Comparison of ENCODE assay signal across 1 cellular context in the genomic region with DNA sequence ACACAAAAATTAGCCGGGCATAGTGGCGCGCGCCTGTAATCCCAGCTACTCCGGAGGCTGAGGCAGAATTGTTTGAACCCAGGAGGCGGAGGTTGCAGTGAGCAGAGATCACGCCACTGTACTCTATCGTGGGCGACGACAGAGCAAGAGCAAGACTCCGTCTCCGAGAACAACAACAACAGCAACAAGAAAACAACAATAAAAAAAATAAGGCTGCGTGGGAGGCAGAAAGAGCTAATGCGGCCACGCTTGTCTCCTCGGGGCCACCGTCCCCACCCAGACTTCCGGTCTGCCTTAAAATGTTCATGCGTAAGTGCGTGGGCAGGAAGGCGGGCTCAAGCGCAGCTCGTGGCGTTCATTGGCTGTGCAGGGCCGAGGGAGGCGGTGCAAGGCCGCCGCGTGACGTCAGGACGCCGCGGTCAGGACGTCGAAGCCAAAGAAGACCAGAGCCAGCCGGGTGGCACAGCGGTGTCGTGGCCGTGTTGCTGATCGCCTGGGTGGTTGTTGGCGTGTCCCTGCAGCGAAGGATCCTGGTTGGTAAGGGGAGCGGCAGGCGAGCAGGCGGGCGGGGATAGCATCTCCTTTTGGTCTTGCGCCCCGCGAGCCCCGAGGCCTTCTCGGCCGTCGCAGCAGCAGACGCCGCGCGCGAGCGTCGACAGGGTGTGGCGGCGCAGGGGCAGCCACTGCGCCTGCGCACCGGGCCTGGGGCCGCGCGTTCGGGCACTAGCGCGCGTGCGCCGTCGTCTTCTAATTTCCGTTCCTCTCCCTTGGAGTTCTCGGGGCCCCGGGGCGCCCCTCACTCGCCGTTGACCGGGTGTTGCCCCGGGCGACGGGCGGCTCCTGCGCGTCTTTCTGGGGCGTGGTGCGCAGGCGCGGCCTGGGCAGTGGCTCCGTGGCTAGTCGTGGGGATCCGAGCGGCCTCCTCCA.
A peak's percentile ranks its signal among the peaks of the same experiment; 100 is the strongest.
TF ChIP-seq lines count a peak whose summit lies in the region.

A gene (plus strand): TSS at position 426 of the 927 bp plus-strand sequence. CDS start 2,146 bp downstream, outside the sequence.

TF ChIP-seq in HepG2, 621 proteins besides CTCF, POLR2A, EP300 and RAD21 (continued from another document and continues in another):
- TF ChIP-seq, protein P1, sequence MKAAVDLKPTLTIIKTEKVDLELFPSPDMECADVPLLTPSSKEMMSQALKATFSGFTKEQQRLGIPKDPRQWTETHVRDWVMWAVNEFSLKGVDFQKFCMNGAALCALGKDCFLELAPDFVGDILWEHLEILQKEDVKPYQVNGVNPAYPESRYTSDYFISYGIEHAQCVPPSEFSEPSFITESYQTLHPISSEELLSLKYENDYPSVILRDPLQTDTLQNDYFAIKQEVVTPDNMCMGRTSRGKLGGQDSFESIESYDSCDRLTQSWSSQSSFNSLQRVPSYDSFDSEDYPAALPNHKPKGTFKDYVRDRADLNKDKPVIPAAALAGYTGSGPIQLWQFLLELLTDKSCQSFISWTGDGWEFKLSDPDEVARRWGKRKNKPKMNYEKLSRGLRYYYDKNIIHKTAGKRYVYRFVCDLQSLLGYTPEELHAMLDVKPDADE (CRISPR knock-in tag; IDR thresholded peaks at IDR 0.05), result peak; percentile 64; the same call in 1 of the 2 replicates
- TF ChIP-seq FOXC1 (CRISPR knock-in tag; IDR thresholded peaks at IDR 0.05; ENCODE audit: borderline replicate concordance) (peak; percentile 84), YY1 (IDR thresholded peaks at IDR 0.05; ENCODE audit: insufficient read depth, insufficient replicate concordance, low read depth, low read length) (peak; percentile 39), MYC (CRISPR knock-in tag; IDR thresholded peaks at IDR 0.05; ENCODE audit: borderline replicate concordance) (peak; percentile 83), BRD4 (CRISPR knock-in tag; IDR thresholded peaks at IDR 0.05) (peak; percentile 26; the same call in 1 of the 2 replicates), SALL2 (CRISPR knock-in tag; IDR thresholded peaks at IDR 0.05) (peak; percentile 65), ZNF788 (CRISPR knock-in tag; IDR thresholded peaks at IDR 0.05; ENCODE audit: borderline replicate concordance) (peak; percentile 80; the same call in 1 of the 2 replicates), PHF21A (CRISPR knock-in tag; IDR thresholded peaks at IDR 0.05) (peak; percentile 20; the same call in 1 of the 2 replicates), ISL2 (CRISPR knock-in tag; IDR thresholded peaks at IDR 0.05) (peak; percentile 23), ASH2L (IDR thresholded peaks at IDR 0.05; ENCODE audit: insufficient read length, low read depth, low read length) (peak; percentile 64), ELF1 (CRISPR knock-in tag; IDR thresholded peaks at IDR 0.05) (peak; percentile 95), PAWR (CRISPR knock-in tag; IDR thresholded peaks at IDR 0.05; ENCODE audit: borderline replicate concordance) (peak; percentile 80; the same call in 1 of the 2 replicates), SMYD3 (CRISPR knock-in tag; IDR thresholded peaks at IDR 0.05) (no peak), TBP (CRISPR knock-in tag; IDR thresholded peaks at IDR 0.05) (no peak), ZNF12 (CRISPR knock-in tag; IDR thresholded peaks at IDR 0.05) (no peak; the same call in 1 of the 2 replicates), MAZ (IDR thresholded peaks at IDR 0.05; ENCODE audit: borderline replicate concordance, low read depth, low read length) (no peak), MAZ (CRISPR knock-in tag; IDR thresholded peaks at IDR 0.05; ENCODE audit: low read depth) (peak; percentile 88), ARNTL (CRISPR knock-in tag; IDR thresholded peaks at IDR 0.05) (peak; percentile 8; the same call in 1 of the 2 replicates), ZNF724P (CRISPR knock-in tag; IDR thresholded peaks at IDR 0.05; ENCODE audit: borderline replicate concordance) (peak; percentile 74; the same call in 1 of the 2 replicates), MZF1 (CRISPR knock-in tag; IDR thresholded peaks at IDR 0.05; ENCODE audit: borderline replicate concordance) (peak; percentile 26; the same call in 1 of the 2 replicates), MED8 (CRISPR knock-in tag; IDR thresholded peaks at IDR 0.05; ENCODE audit: insufficient replicate concordance) (peak; percentile 67), BHLHE40 (IDR thresholded peaks at IDR 0.05; ENCODE audit: low read length) (no peak; the same call in 1 of the 2 replicates), ZNF292 (CRISPR knock-in tag; IDR thresholded peaks at IDR 0.05; ENCODE audit: borderline replicate concordance, low read depth) (no peak), HNRNPUL1 (IDR thresholded peaks at IDR 0.05; ENCODE audit: low read depth, low read length) (no peak), MXD4 (CRISPR knock-in tag; IDR thresholded peaks at IDR 0.05) (peak; percentile 93), TAF1 (CRISPR knock-in tag; IDR thresholded peaks at IDR 0.05) (peak; percentile 90), ZNF556 (CRISPR knock-in tag; IDR thresholded peaks at IDR 0.05; ENCODE audit: borderline replicate concordance) (peak; percentile 79; the same call in 1 of the 2 replicates), ZFYVE20 (CRISPR knock-in tag; IDR thresholded peaks at IDR 0.05; ENCODE audit: borderline replicate concordance, low read depth) (peak; percentile 91; the same call in 1 of the 2 replicates), RAD51 (IDR thresholded peaks at IDR 0.05; ENCODE audit: borderline replicate concordance) (no peak), TBX3 (IDR thresholded peaks at IDR 0.05; ENCODE audit: borderline replicate concordance) (no peak; the same call in 1 of the 2 replicates), ZNF235 (CRISPR knock-in tag; IDR thresholded peaks at IDR 0.05; ENCODE audit: borderline replicate concordance) (no peak), ZNF138 (CRISPR knock-in tag; IDR thresholded peaks at IDR 0.05; ENCODE audit: low read depth) (peak; percentile 89)
- TF ChIP-seq, protein P2, sequence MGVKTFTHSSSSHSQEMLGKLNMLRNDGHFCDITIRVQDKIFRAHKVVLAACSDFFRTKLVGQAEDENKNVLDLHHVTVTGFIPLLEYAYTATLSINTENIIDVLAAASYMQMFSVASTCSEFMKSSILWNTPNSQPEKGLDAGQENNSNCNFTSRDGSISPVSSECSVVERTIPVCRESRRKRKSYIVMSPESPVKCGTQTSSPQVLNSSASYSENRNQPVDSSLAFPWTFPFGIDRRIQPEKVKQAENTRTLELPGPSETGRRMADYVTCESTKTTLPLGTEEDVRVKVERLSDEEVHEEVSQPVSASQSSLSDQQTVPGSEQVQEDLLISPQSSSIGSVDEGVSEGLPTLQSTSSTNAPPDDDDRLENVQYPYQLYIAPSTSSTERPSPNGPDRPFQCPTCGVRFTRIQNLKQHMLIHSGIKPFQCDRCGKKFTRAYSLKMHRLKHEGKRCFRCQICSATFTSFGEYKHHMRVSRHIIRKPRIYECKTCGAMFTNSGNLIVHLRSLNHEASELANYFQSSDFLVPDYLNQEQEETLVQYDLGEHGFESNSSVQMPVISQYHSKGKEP (CRISPR knock-in tag; IDR thresholded peaks at IDR 0.05), result peak; percentile 35; the same call in 1 of the 2 replicates
- TF ChIP-seq, protein P3, sequence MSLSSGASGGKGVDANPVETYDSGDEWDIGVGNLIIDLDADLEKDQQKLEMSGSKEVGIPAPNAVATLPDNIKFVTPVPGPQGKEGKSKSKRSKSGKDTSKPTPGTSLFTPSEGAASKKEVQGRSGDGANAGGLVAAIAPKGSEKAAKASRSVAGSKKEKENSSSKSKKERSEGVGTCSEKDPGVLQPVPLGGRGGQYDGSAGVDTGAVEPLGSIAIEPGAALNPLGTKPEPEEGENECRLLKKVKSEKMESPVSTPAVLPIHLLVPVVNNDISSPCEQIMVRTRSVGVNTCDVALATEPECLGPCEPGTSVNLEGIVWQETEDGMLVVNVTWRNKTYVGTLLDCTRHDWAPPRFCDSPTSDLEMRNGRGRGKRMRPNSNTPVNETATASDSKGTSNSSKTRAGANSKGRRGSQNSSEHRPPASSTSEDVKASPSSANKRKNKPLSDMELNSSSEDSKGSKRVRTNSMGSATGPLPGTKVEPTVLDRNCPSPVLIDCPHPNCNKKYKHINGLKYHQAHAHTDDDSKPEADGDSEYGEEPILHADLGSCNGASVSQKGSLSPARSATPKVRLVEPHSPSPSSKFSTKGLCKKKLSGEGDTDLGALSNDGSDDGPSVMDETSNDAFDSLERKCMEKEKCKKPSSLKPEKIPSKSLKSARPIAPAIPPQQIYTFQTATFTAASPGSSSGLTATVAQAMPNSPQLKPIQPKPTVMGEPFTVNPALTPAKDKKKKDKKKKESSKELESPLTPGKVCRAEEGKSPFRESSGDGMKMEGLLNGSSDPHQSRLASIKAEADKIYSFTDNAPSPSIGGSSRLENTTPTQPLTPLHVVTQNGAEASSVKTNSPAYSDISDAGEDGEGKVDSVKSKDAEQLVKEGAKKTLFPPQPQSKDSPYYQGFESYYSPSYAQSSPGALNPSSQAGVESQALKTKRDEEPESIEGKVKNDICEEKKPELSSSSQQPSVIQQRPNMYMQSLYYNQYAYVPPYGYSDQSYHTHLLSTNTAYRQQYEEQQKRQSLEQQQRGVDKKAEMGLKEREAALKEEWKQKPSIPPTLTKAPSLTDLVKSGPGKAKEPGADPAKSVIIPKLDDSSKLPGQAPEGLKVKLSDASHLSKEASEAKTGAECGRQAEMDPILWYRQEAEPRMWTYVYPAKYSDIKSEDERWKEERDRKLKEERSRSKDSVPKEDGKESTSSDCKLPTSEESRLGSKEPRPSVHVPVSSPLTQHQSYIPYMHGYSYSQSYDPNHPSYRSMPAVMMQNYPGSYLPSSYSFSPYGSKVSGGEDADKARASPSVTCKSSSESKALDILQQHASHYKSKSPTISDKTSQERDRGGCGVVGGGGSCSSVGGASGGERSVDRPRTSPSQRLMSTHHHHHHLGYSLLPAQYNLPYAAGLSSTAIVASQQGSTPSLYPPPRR (CRISPR knock-in tag; IDR thresholded peaks at IDR 0.05; ENCODE audit: borderline replicate concordance), result peak; percentile 42; the same call in 1 of the 2 replicates
- TF ChIP-seq, protein P4, sequence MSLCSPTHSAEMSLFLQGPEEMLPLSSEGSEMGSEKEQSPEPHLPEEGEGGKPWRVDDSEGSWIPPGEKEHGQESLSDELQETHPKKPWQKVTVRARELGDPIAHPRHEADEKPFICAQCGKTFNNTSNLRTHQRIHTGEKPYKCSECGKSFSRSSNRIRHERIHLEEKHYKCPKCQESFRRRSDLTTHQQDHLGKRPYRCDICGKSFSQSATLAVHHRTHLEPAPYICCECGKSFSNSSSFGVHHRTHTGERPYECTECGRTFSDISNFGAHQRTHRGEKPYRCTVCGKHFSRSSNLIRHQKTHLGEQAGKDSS (CRISPR knock-in tag; IDR thresholded peaks at IDR 0.05; ENCODE audit: borderline replicate concordance, low read depth), result peak; percentile 74; the same call in 1 of the 2 replicates
- TF ChIP-seq, protein P5, sequence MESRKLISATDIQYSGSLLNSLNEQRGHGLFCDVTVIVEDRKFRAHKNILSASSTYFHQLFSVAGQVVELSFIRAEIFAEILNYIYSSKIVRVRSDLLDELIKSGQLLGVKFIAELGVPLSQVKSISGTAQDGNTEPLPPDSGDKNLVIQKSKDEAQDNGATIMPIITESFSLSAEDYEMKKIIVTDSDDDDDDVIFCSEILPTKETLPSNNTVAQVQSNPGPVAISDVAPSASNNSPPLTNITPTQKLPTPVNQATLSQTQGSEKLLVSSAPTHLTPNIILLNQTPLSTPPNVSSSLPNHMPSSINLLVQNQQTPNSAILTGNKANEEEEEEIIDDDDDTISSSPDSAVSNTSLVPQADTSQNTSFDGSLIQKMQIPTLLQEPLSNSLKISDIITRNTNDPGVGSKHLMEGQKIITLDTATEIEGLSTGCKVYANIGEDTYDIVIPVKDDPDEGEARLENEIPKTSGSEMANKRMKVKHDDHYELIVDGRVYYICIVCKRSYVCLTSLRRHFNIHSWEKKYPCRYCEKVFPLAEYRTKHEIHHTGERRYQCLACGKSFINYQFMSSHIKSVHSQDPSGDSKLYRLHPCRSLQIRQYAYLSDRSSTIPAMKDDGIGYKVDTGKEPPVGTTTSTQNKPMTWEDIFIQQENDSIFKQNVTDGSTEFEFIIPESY (CRISPR knock-in tag; IDR thresholded peaks at IDR 0.05), result no peak
- TF ChIP-seq, protein P6, sequence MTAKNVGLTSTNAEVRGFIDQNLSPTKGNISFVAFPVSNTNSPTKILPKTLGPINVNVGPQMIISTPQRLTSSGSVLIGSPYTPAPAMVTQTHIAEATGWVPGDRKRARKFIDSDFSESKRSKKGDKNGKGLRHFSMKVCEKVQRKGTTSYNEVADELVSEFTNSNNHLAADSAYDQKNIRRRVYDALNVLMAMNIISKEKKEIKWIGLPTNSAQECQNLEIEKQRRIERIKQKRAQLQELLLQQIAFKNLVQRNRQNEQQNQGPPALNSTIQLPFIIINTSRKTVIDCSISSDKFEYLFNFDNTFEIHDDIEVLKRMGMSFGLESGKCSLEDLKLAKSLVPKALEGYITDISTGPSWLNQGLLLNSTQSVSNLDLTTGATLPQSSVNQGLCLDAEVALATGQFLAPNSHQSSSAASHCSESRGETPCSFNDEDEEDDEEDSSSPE (CRISPR knock-in tag; IDR thresholded peaks at IDR 0.05), result peak; percentile 84
- TF ChIP-seq, protein P7, sequence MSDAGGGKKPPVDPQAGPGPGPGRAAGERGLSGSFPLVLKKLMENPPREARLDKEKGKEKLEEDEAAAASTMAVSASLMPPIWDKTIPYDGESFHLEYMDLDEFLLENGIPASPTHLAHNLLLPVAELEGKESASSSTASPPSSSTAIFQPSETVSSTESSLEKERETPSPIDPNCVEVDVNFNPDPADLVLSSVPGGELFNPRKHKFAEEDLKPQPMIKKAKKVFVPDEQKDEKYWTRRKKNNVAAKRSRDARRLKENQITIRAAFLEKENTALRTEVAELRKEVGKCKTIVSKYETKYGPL (CRISPR knock-in tag; IDR thresholded peaks at IDR 0.05), result no peak
- TF ChIP-seq, protein P8, sequence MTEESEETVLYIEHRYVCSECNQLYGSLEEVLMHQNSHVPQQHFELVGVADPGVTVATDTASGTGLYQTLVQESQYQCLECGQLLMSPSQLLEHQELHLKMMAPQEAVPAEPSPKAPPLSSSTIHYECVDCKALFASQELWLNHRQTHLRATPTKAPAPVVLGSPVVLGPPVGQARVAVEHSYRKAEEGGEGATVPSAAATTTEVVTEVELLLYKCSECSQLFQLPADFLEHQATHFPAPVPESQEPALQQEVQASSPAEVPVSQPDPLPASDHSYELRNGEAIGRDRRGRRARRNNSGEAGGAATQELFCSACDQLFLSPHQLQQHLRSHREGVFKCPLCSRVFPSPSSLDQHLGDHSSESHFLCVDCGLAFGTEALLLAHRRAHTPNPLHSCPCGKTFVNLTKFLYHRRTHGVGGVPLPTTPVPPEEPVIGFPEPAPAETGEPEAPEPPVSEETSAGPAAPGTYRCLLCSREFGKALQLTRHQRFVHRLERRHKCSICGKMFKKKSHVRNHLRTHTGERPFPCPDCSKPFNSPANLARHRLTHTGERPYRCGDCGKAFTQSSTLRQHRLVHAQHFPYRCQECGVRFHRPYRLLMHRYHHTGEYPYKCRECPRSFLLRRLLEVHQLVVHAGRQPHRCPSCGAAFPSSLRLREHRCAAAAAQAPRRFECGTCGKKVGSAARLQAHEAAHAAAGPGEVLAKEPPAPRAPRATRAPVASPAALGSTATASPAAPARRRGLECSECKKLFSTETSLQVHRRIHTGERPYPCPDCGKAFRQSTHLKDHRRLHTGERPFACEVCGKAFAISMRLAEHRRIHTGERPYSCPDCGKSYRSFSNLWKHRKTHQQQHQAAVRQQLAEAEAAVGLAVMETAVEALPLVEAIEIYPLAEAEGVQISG (CRISPR knock-in tag; IDR thresholded peaks at IDR 0.05), result peak; percentile 66
- TF ChIP-seq, protein P9, sequence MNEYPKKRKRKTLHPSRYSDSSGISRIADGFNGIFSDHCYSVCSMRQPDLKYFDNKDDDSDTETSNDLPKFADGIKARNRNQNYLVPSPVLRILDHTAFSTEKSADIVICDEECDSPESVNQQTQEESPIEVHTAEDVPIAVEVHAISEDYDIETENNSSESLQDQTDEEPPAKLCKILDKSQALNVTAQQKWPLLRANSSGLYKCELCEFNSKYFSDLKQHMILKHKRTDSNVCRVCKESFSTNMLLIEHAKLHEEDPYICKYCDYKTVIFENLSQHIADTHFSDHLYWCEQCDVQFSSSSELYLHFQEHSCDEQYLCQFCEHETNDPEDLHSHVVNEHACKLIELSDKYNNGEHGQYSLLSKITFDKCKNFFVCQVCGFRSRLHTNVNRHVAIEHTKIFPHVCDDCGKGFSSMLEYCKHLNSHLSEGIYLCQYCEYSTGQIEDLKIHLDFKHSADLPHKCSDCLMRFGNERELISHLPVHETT (CRISPR knock-in tag; conservative IDR thresholded peaks at IDR 0.05), result 0 out of 2 replicates have a peak, but pooled peaks have one; percentile 68
